Comparison of ENCODE assay signal across 21 cellular contexts in genomic region chr17:57271821-57272220, GRCh38. TPM values are rescaled to one million over a fixed set of nuclear protein-coding genes. Genes with fewer than 3 reads are reported as not detected.
A peak's percentile ranks its signal among the peaks of the same experiment; 100 is the strongest.
DNase-seq lines count a peak whose midpoint lies in the region; ATAC-seq, FAIRE-seq and TF ChIP-seq lines count a peak whose summit lies in the region.
"Had no signal": no experiment of that assay in that cellular context is flagged by ENCODE, and none has a peak within 500 bp of the region (broad histone marks: within the 10 kb centered on the region; RNA-seq: fewer than 3 reads in every experiment).

No MANE protein-coding gene starts in this region.

- H3K79me2 ChIP-seq in DND-41 (ENCODE audit: insufficient read depth, low read length) = peaks cover 99% of the 10 kb centered on the region

- no peak for TF ChIP-seq CTCF in DND-41 (IDR thresholded peaks at IDR 0.05; ENCODE audit: borderline replicate concordance, extremely low read depth, low read length, poor library complexity, severe bottlenecking)

- no peak for FAIRE-seq in GM12892 (lab: Jason Lieb, UNC)
- FAIRE-seq: A204.1, GM18507, HTR-8/SVneo, K562 had no signal

- TF ChIP-seq POLR2A in GM12892 (IDR thresholded peaks at IDR 0.05; ENCODE audit: low read depth, low read length) = no peak

- H2AFZ ChIP-seq in DND-41 (ENCODE audit: low read depth, low read length) = no peak overlapping the region

- ATAC-seq in DND-41 (ENCODE audit: insufficient read depth, low read depth) (no peak), GM19452 (IDR thresholded peaks at IDR 0.05; ENCODE audit: unreplicated experiment) (no peak), GM21390 (IDR thresholded peaks at IDR 0.05; ENCODE audit: unreplicated experiment) (no peak)
- ATAC-seq: K562, Panc1, Right ventricle myocardium inferior had no signal

- H3K4me3 ChIP-seq in DND-41 (ENCODE audit: low read depth in 1 of 2, low read length in 2 of 2) = no peak overlapping the region
- H3K4me3 ChIP-seq: K562 had no signal

- H3K4me1 ChIP-seq in DND-41 (ENCODE audit: insufficient read depth, low read length) = peaks cover 97% of the 10 kb centered on the region

- H3K4me2 ChIP-seq in DND-41 (ENCODE audit: insufficient read depth, low read length) = peak overlapping the region; percentile 7; the same call in 1 of the 2 replicates

- DNase-seq in DND-41 = no peak
- DNase-seq in astrocyte of the hippocampus (ENCODE audit: low read depth, low spot score) = peak; percentile 87
- DNase-seq in left kidney (ENCODE audit: low read depth, low spot score) = peak; percentile 84
- peak; percentile 75 for DNase-seq in putamen (ENCODE audit: low spot score)
- no peak for DNase-seq in HT-29 (ENCODE audit: low spot score)
- DNase-seq in GM12892 (ENCODE audit: insufficient read length) = no peak
- DNase-seq: DMS153, HCEC 1CT, NCI-H1092 treated with DMSO at 0.1 percent for 48 hours, NCI-H1694, NCI-H2107, NCI-H345 had no signal

- no peaks in the 10 kb centered on the region for H3K27me3 ChIP-seq in DND-41 (ENCODE audit: insufficient read depth, low read length, poor library complexity)

- peak overlapping the region; percentile 29 for H3K27ac ChIP-seq in DND-41 (ENCODE audit: low read length)
- H3K27ac ChIP-seq: C4-2B had no signal

- peaks cover 95% of the 10 kb centered on the region for H4K20me1 ChIP-seq in DND-41 (ENCODE audit: insufficient read depth, low read length)

- H3K9me3 ChIP-seq in DND-41 (ENCODE audit: insufficient read depth, low read length, severe bottlenecking) = no peaks in the 10 kb centered on the region

- H3K9ac ChIP-seq in DND-41 (ENCODE audit: low read depth, low read length) = no peak overlapping the region

- peaks cover 97% of the 10 kb centered on the region for H3K36me3 ChIP-seq in DND-41 (ENCODE audit: insufficient read depth, low read length)

RNA-seq across cellular contexts. Expression of gene MSI2, which starts 15.5 kb away (rescaled TPM):
- total RNA-seq in HT-29 (2014; rRNA removed; shearing (Covaris generic)) = 55.8 and 61.2 TPM in 2 replicates
- polyA plus RNA-seq in GM12892 (2012; ENCODE audit: missing spikeins) = 36.0 TPM

Comparison
In these comparisons a context has a peak if more than half of its experiments do, and no peak if none do; other contexts are left out.
1. DNase-seq: peak in astrocyte of the hippocampus (single experiment), left kidney (single experiment) and putamen (single experiment); none in DND-41 (single experiment), HT-29 (single experiment) and GM12892 (single experiment).